In genomic region chr12:53373554-53374121, GRCh38 we compare ENCODE assay signal across 1 cellular context.
TF ChIP-seq lines count a peak whose summit lies in the region.
"Not testable (repeated sequence)": the region's sequence is repeated elsewhere in the genome, so short reads cannot be mapped to it uniquely, and the experiment has no call there.

No MANE protein-coding gene starts in this region.

TF ChIP-seq in HepG2, 621 proteins besides CTCF, POLR2A, EP300 and RAD21:
- TF ChIP-seq ADNP (CRISPR knock-in tag; IDR thresholded peaks at IDR 0.05) = peak; percentile 65; the same call in 1 of the 2 replicates
- peak; percentile 46; the same call in 1 of the 2 replicates for TF ChIP-seq CEBPG (CRISPR knock-in tag; IDR thresholded peaks at IDR 0.05)
- not testable (repeated sequence) for TF ChIP-seq FOXP1 (IDR thresholded peaks at IDR 0.05)
- 0 out of 2 replicates have a peak, but pooled peaks have one; percentile 7 for TF ChIP-seq FOXP1 (CRISPR knock-in tag; IDR thresholded peaks at IDR 0.05)
- peak; percentile 77 for TF ChIP-seq BCL6 (CRISPR knock-in tag; IDR thresholded peaks at IDR 0.05)
- TF ChIP-seq, protein P1, sequence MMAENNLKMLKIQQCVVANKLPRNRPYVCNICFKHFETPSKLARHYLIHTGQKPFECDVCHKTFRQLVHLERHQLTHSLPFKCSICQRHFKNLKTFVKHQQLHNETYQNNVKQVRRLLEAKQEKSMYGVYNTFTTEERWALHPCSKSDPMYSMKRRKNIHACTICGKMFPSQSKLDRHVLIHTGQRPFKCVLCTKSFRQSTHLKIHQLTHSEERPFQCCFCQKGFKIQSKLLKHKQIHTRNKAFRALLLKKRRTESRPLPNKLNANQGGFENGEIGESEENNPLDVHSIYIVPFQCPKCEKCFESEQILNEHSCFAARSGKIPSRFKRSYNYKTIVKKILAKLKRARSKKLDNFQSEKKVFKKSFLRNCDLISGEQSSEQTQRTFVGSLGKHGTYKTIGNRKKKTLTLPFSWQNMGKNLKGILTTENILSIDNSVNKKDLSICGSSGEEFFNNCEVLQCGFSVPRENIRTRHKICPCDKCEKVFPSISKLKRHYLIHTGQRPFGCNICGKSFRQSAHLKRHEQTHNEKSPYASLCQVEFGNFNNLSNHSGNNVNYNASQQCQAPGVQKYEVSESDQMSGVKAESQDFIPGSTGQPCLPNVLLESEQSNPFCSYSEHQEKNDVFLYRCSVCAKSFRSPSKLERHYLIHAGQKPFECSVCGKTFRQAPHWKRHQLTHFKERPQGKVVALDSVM (CRISPR knock-in tag; IDR thresholded peaks at IDR 0.05) = peak; percentile 96
- TF ChIP-seq ZMYM3 (CRISPR knock-in tag; IDR thresholded peaks at IDR 0.05) = peak; percentile 79
- TF ChIP-seq KDM1A (CRISPR knock-in tag; IDR thresholded peaks at IDR 0.05) = peak; percentile 57; the same call in 1 of the 2 replicates
